Comparison of ENCODE assay signal across 8 cellular contexts in genomic region chr17:39926135-39926587, GRCh38. TPM values are rescaled to one million over a fixed set of nuclear protein-coding genes. Genes with fewer than 3 reads are reported as not detected.
A peak's percentile ranks its signal among the peaks of the same experiment; 100 is the strongest.
DNase-seq lines count a peak whose midpoint lies in the region; ATAC-seq and TF ChIP-seq lines count a peak whose summit lies in the region.

No MANE protein-coding gene starts in this region.

- H3K4me3 ChIP-seq in NT2/D1 (ENCODE audit: insufficient read length, low read depth), result peak overlapping the region; percentile 87
- peak overlapping the region; percentile 75 for H3K4me3 ChIP-seq in epithelial cell of esophagus (ENCODE audit: low read length)
- H3K4me3 ChIP-seq in prostate gland, result peak overlapping the region; percentile 87 to 90

- H3K9ac ChIP-seq in ES-I3 (ENCODE audit: low read depth, low read length), result peak overlapping the region; percentile 74; the same call in 1 of the 2 replicates
- peak overlapping the region; percentile 88 for H3K9ac ChIP-seq in NT2/D1 (ENCODE audit: insufficient read length, low read depth)

- intact Hi-C loops in prostate gland (cut with DNase I), result loop anchor here (2.0 kb wide), 1 partner anchor 55 kb away; the partner anchor contains the start of gene PSMD3

- no peaks in the 10 kb centered on the region; the same call in none of the 2 replicates for H3K4me1 ChIP-seq in ES-I3 (ENCODE audit: insufficient read depth, low read length)
- peaks cover 27% of the 10 kb centered on the region for H3K4me1 ChIP-seq in NT2/D1 (ENCODE audit: insufficient read depth, insufficient read length)
- H3K4me1 ChIP-seq in prostate gland (replicated peaks), result peaks cover 3% of the 10 kb centered on the region
- H3K4me1 ChIP-seq in foreskin keratinocyte, result peaks cover 14% of the 10 kb centered on the region

- H3K27me3 ChIP-seq in NT2/D1 (ENCODE audit: insufficient read depth, insufficient read length), result no peaks in the 10 kb centered on the region
- H3K27me3 ChIP-seq in prostate gland (replicated peaks; ENCODE audit: insufficient read depth), result no peaks in the 10 kb centered on the region
- no peaks in the 10 kb centered on the region for H3K27me3 ChIP-seq in foreskin keratinocyte

- ATAC-seq in foreskin keratinocyte (no peak), GM18858 (IDR thresholded peaks at IDR 0.05; ENCODE audit: unreplicated experiment) (no peak)

- TF ChIP-seq CTCF in epithelial cell of esophagus (IDR thresholded peaks at IDR 0.05; ENCODE audit: insufficient read depth, low read depth, low read length, missing control alignments) (no peak), prostate gland (IDR thresholded peaks at IDR 0.05) (no peak), foreskin keratinocyte (conservative IDR thresholded peaks at IDR 0.05) (no peak)

- H3K9me3 ChIP-seq in ES-I3 (ENCODE audit: control insufficient read depth, insufficient read depth, low read length) (no peaks in the 10 kb centered on the region), NT2/D1 (ENCODE audit: insufficient read depth, low read length) (no peaks in the 10 kb centered on the region), prostate gland (no peaks in the 10 kb centered on the region)

- DNase-seq in NT2/D1 (ENCODE audit: low read depth, low spot score), result no peak
- DNase-seq in epithelial cell of esophagus (ENCODE audit: low read depth), result no peak
- DNase-seq in prostate gland (ENCODE audit: low spot score), result no peak
- no peak for DNase-seq in substantia nigra (lab: John Stamatoyannopoulos, UW)
- DNase-seq in foreskin keratinocyte, result no peak
- no peak for DNase-seq in NCI-H2196 (lab: John Stamatoyannopoulos, UW; ENCODE audit: unreplicated experiment)

- 31% methylated on average over 4 of the region's 4 CpGs for WGBS in prostate gland

- no peak for TF ChIP-seq POLR2A in prostate gland (IDR thresholded peaks at IDR 0.05)

- peaks cover 6% of the 10 kb centered on the region for H3K36me3 ChIP-seq in ES-I3 (ENCODE audit: insufficient read depth, low read length)
- peaks cover 41% of the 10 kb centered on the region for H3K36me3 ChIP-seq in NT2/D1 (ENCODE audit: insufficient read depth, insufficient read length, low read length)
- H3K36me3 ChIP-seq in prostate gland, result peaks cover 3 to 24% of the 10 kb centered on the region in 2 donors

- H3K27ac ChIP-seq in prostate gland (no peak overlapping the region), substantia nigra (ENCODE audit: low read depth, low read length, poor library complexity, severe bottlenecking) (no peak overlapping the region), foreskin keratinocyte (no peak overlapping the region)

RNA-seq across cellular contexts. Expression of gene ORMDL3, which starts 1.2 kb away (rescaled TPM):
- total RNA-seq in prostate gland (10 to 100 TPM; 82.4 to 91.6 TPM), foreskin keratinocyte (40.1 and 40.7 TPM in 2 replicates)
- 31.2 and 31.3 TPM in 2 replicates for polyA plus RNA-seq in foreskin keratinocyte

RNA-seq across cellular contexts. Expression of gene LRRC3C, which starts 1.4 kb away (rescaled TPM):
- total RNA-seq in prostate gland (not detected), foreskin keratinocyte (not detected in 2 replicates)
- not detected in 2 replicates for polyA plus RNA-seq in foreskin keratinocyte

RNA-seq across cellular contexts. Expression of gene GSDMB, which starts 7.7 kb away (rescaled TPM):
- total RNA-seq in prostate gland (10 to 100 TPM in 1 of 2 donors, 1 to 10 TPM in 1; 4.0 to 17.0 TPM), foreskin keratinocyte (3.4 and 3.9 TPM in 2 replicates)
- polyA plus RNA-seq in foreskin keratinocyte, result 3.2 and 3.6 TPM in 2 replicates

RNA-seq across cellular contexts. Expression of gene GSDMA, which starts 36.6 kb away (rescaled TPM):
- total RNA-seq in prostate gland, result 1 to 10 TPM in 1 of 2 donors, not detected in 1; 1.2 TPM
- total RNA-seq in foreskin keratinocyte, result 3.6 and 4.3 TPM in 2 replicates
- polyA plus RNA-seq in foreskin keratinocyte, result 2.5 and 2.8 TPM in 2 replicates

RNA-seq across cellular contexts. Expression of gene PSMD3, which starts 54.4 kb away (rescaled TPM):
- 100 to 1,000 TPM in 1 of 2 donors, 10 to 100 TPM in 1; 96.4 to 116 TPM for total RNA-seq in prostate gland
- total RNA-seq in foreskin keratinocyte, result 160 and 182 TPM in 2 replicates
- 172 and 186 TPM in 2 replicates for polyA plus RNA-seq in foreskin keratinocyte
